ENCODE assay signal across 13 cellular contexts in the genomic region with DNA sequence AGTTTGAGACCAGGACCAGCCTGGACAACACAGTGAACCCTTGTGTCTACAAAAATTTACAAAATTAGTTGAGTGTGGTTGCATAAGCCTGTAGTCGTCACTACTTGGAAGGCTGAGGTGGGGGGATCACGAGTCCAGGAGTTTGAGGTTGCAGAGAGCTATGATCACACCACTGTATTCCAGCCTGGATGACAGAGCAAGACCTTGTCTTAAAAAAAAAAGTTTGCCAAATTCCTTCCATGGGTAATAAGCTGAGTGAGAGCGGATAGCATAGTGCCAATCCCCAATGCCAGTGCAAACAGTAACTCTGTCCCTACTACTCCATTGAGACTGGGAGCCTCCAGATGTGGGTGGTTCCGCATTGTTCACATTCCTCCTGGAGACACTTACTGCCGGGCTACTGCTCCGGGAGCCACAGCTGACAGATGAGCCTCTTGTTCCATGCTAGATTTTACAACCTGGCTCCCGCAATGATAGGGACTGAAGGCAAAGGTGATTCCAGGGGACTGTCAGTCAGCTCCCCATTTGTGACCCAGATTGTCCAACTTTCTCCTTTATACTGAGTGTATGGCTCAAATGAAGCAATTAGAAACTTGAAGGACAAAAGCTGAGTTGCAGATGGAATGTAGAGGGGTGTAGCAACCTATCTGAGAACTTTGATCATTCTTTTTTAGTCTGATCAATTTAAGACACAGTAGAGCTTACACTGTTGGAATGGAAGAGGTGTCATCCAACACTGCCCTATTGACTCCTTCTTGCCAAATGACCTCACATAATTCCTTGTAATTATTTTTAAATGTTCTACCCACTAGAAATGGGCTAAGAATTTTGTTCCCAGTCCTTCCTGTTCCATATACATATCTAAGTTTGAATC. TPM values are rescaled to one million over a fixed set of nuclear protein-coding genes. Genes with fewer than 3 reads are reported as not detected.
DNase-seq lines count a peak whose midpoint lies in the region; ATAC-seq and TF ChIP-seq lines count a peak whose summit lies in the region.
"Had no signal": no experiment of that assay in that cellular context is flagged by ENCODE, and none has a peak within 500 bp of the region (broad histone marks: within the 10 kb centered on the region; RNA-seq: fewer than 3 reads in every experiment).

No MANE protein-coding gene starts in this region.

- no peak overlapping the region for H2AK5ac ChIP-seq in mesendoderm (ENCODE audit: low read length)

- no CpG with 5 or more reads among the region's 7 CpGs for WGBS in mesendoderm (ENCODE audit: extremely low coverage, insufficient coverage, low lambda C conversion rate)
- 69 to 87% (median 79%) methylated on average over 5 to 7 of the region's 7 CpGs for WGBS in adrenal gland, 4 donors

- no peak overlapping the region for H3K18ac ChIP-seq in mesendoderm (ENCODE audit: low read length)

- no peak overlapping the region for H2BK15ac ChIP-seq in mesendoderm (replicated peaks; ENCODE audit: low read depth)

- H2AFZ ChIP-seq in ACC112 (ENCODE audit: low read length, unreplicated experiment) = no peak overlapping the region

- peaks cover 16% of the 10 kb centered on the region for H3K79me2 ChIP-seq in ACC112 (ENCODE audit: control insufficient read depth, insufficient read depth, low read length, unreplicated experiment)
- H3K79me2 ChIP-seq in mesendoderm (ENCODE audit: control insufficient read depth, insufficient read depth, low read length) = no peaks in the 10 kb centered on the region

- H3K27me3 ChIP-seq in ACC112 (ENCODE audit: insufficient read depth, low read length) (no peaks in the 10 kb centered on the region), mesendoderm (ENCODE audit: insufficient read depth, low read length, poor library complexity) (no peaks in the 10 kb centered on the region), adrenal gland (no peaks in the 10 kb centered on the region)
- H3K27me3 ChIP-seq: BE2C, tibial nerve had no signal

- H3K4ac ChIP-seq in mesendoderm (ENCODE audit: low read depth, low read length) = no peak overlapping the region

- H3K9me3 ChIP-seq in adrenal gland (replicated peaks in 1 of 3) = no peaks in the 10 kb centered on the region
- H3K9me3 ChIP-seq: BE2C, tibial nerve had no signal

- no peak overlapping the region for H4K5ac ChIP-seq in mesendoderm (ENCODE audit: low read length)

- H3K23ac ChIP-seq in mesendoderm (ENCODE audit: low read length) = no peak overlapping the region

- no peak overlapping the region for H4K8ac ChIP-seq in mesendoderm (ENCODE audit: low read depth, low read length)

- H3K9ac ChIP-seq in mesendoderm (ENCODE audit: low read length) = no peak overlapping the region

- H3K27ac ChIP-seq in ACC112 (ENCODE audit: low read depth, low read length) (peak overlapping the region; percentile 58), mesendoderm (ENCODE audit: low read depth, low read length) (no peak overlapping the region), adrenal gland (no peak overlapping the region)

- no peak for ATAC-seq in GM18858 (IDR thresholded peaks at IDR 0.05; ENCODE audit: unreplicated experiment)

- no peak for TF ChIP-seq POLR2A in adrenal gland (IDR thresholded peaks at IDR 0.05)

- DNase-seq in HuH-7.5 (ENCODE audit: low spot score) (peak; percentile 32), dedifferentiated amniotic fluid mesenchymal stem cell (ENCODE audit: extremely low spot score) (peak; percentile 50), mesendoderm (peak; percentile 94), hippocampal formation (lab: John Stamatoyannopoulos, UW) (no peak), NCI-H2029 (lab: John Stamatoyannopoulos, UW) (no peak), adrenal gland (no peak)
- DNase-seq: BE2C; cerebellar nuclear complex; NCI-H526; stimulated activated CD4-positive, alpha-beta T cell treated with anti-CD3 and anti-CD28 coated beads, Interleukin-4, amount 100 ng/mL, for 1 hour had no signal

- H3K4me1 ChIP-seq in ACC112 (ENCODE audit: control insufficient read depth, insufficient read depth, low read length, unreplicated experiment) (peaks cover 18% of the 10 kb centered on the region), mesendoderm (ENCODE audit: control insufficient read depth, low read depth, low read length) (peaks cover 5% of the 10 kb centered on the region), adrenal gland (replicated peaks in 1 of 2) (no peaks in the 10 kb centered on the region)

- no peaks in the 10 kb centered on the region for H3K79me1 ChIP-seq in mesendoderm (ENCODE audit: low read length)

- no peak overlapping the region for H2BK5ac ChIP-seq in mesendoderm (ENCODE audit: low read length)

- H3K4me3 ChIP-seq in ACC112 (ENCODE audit: low read depth, low read length) (no peak overlapping the region), mesendoderm (ENCODE audit: low read length) (no peak overlapping the region), adrenal gland (no peak overlapping the region)
- H3K4me3 ChIP-seq: tibial nerve had no signal

- H3K36me3 ChIP-seq in ACC112 (ENCODE audit: insufficient read depth, low read length) (peaks cover 19% of the 10 kb centered on the region), mesendoderm (ENCODE audit: control insufficient read depth, insufficient read depth, low read length) (no peaks in the 10 kb centered on the region), adrenal gland (replicated peaks in 1 of 2) (no peaks in the 10 kb centered on the region)
- H3K36me3 ChIP-seq: BE2C had no signal

- intact Hi-C loops in adrenal gland (cut with DNase I) = no loop called here

- H3K56ac ChIP-seq in mesendoderm (ENCODE audit: low read length) = no peak overlapping the region

- no peak overlapping the region for H3K4me2 ChIP-seq in mesendoderm (ENCODE audit: low read length)

- no peak for TF ChIP-seq CTCF in adrenal gland (IDR thresholded peaks at IDR 0.05)

- peak overlapping the region; percentile 3 for H2BK120ac ChIP-seq in mesendoderm (ENCODE audit: low read depth, low read length)

RNA-seq across cellular contexts. Expression of a gene that starts 13.4 kb away (rescaled TPM):
- polyA plus RNA-seq in mesendoderm (2013, experiment 1 of 2) = 19.1 TPM
- polyA plus RNA-seq in mesendoderm (2013, experiment 2 of 2) = 18.6 TPM
- 10 to 100 TPM; 15.3 to 42.6 (median 27.0) TPM for total RNA-seq in adrenal gland
- 1 to 10 TPM; 6.4 to 8.6 (median 8.1) TPM for polyA plus RNA-seq in adrenal gland

Comparison
In these comparisons a context has a peak if more than half of its experiments do, and no peak if none do; other contexts are left out.
1. DNase-seq: peak in HuH-7.5 (single experiment), dedifferentiated amniotic fluid mesenchymal stem cell (single experiment) and mesendoderm (single experiment); none in hippocampal formation (0 of 2), NCI-H2029 (single experiment) and adrenal gland (0 of 7).